Comparison of ENCODE assay signal across 13 cellular contexts in the genomic region with DNA sequence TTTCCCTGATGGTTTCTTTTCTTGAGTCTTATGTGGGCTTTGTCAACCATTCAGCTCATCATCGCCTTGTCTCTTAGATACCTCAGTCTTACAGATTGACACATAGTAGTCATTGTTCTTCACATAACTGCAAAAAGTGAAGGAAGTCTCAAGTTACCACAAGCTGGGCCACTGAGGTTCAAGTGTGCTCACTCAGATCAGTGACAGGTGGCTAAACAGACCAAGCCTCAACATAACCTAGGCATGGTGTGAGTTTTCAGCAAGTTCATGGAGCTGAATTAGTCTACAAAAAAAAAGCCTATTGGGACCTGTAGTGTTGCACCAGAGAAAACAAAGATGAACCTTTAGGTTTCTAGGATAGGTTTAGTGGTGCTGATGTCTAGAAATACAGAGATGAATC. TPM values are rescaled to one million over a fixed set of nuclear protein-coding genes. Genes with fewer than 3 reads are reported as not detected.
DNase-seq lines count a peak whose midpoint lies in the region; ATAC-seq and TF ChIP-seq lines count a peak whose summit lies in the region.
"Had no signal": no experiment of that assay in that cellular context is flagged by ENCODE, and none has a peak within 500 bp of the region (broad histone marks: within the 10 kb centered on the region; RNA-seq: fewer than 3 reads in every experiment).

No MANE protein-coding gene starts in this region.

- CTCF ChIA-PET in activated CD4-positive, alpha-beta T cell treated with anti-CD3 and anti-CD28 coated beads for 36 hours (lab: Charles Lee) = no interaction called here
- CTCF ChIA-PET in activated CD4-positive, alpha-beta T cell treated with anti-CD3 and anti-CD28 coated beads, Interleukin-2, amount 10 ng/mL, durations not matched to agents 7 days and 5 days (lab: Charles Lee) = no interaction called here
- CTCF ChIA-PET in activated naive CD4-positive, alpha-beta T cell treated with anti-CD3 and anti-CD28 coated beads, Interleukin-2, amount 10 ng/mL, durations not matched to agents 7 days and 5 days (lab: Charles Lee) = interaction anchor here (0.6 to 1.4 kb wide), 2 partner anchors 35 to 467 kb away, joined by 3 to 4 read pairs; no protein-coding TSS in a partner anchor

- intact Hi-C loops in activated CD4-positive, alpha-beta T cell treated with anti-CD3 and anti-CD28 coated beads for 36 hours (cut with DNase I, micrococcal nuclease) = no loop called here

- no peaks in the 10 kb centered on the region for H3K9me3 ChIP-seq in SJCRH30 (replicated peaks)

- H3K27me3 ChIP-seq in SJCRH30 = no peaks in the 10 kb centered on the region; the same call in 1 of the 2 replicates

- POLR2A ChIA-PET in activated CD4-positive, alpha-beta T cell treated with anti-CD3 and anti-CD28 coated beads for 36 hours (lab: Charles Lee) = no interaction called here
- POLR2A ChIA-PET in activated CD4-positive, alpha-beta T cell treated with anti-CD3 and anti-CD28 coated beads, Interleukin-2, amount 10 ng/mL, durations not matched to agents 7 days and 5 days (lab: Charles Lee) = no interaction called here

- ATAC-seq in activated CD4-positive, alpha-beta T cell treated with anti-CD3 and anti-CD28 coated beads for 36 hours = peak; percentile 49
- peak; percentile 31 to 39 for ATAC-seq in stimulated activated naive B cell treated with anti-CD40 and anti-IgM and Interleukin-4, amounts not matched to agents 10 μg/mL and 1 μg/mL and 100 μg/mL, for 72 hours (replicated peaks)
- ATAC-seq: CD8-positive, alpha-beta T cell; GM23338 had no signal

- H3K27me3 Mint-ChIP-seq in activated CD4-positive, alpha-beta T cell treated with anti-CD3 and anti-CD28 coated beads for 36 hours = peaks cover 8% of the 10 kb centered on the region
- peaks cover 7% of the 10 kb centered on the region for H3K27me3 Mint-ChIP-seq in activated CD4-positive, alpha-beta T cell treated with anti-CD3 and anti-CD28 coated beads, Interleukin-2, amount 10 ng/mL, durations not matched to agents 7 days and 5 days
- peaks cover 15% of the 10 kb centered on the region in 2 donors for H3K27me3 Mint-ChIP-seq in stimulated activated naive B cell treated with anti-CD40 and anti-IgM and Interleukin-4, amounts not matched to agents 10 μg/mL and 1 μg/mL and 100 μg/mL, for 72 hours
- no peaks in the 10 kb centered on the region for H3K27me3 Mint-ChIP-seq in glutamatergic neuron (ENCODE audit: unreplicated experiment)
- H3K27me3 Mint-ChIP-seq in activated naive CD4-positive, alpha-beta T cell treated with anti-CD3 and anti-CD28 coated beads, Interleukin-2, amount 10 ng/mL, durations not matched to agents 7 days and 5 days = peaks cover 16% of the 10 kb centered on the region

- no peaks in the 10 kb centered on the region for H3K36me3 Mint-ChIP-seq in activated CD4-positive, alpha-beta T cell treated with anti-CD3 and anti-CD28 coated beads for 36 hours (ENCODE audit: low read depth)
- no peaks in the 10 kb centered on the region for H3K36me3 Mint-ChIP-seq in activated CD4-positive, alpha-beta T cell treated with anti-CD3 and anti-CD28 coated beads, Interleukin-2, amount 10 ng/mL, durations not matched to agents 7 days and 5 days (ENCODE audit: low read depth)
- peaks cover 0 to 1% of the 10 kb centered on the region in 2 donors for H3K36me3 Mint-ChIP-seq in stimulated activated naive B cell treated with anti-CD40 and anti-IgM and Interleukin-4, amounts not matched to agents 10 μg/mL and 1 μg/mL and 100 μg/mL, for 72 hours
- no peaks in the 10 kb centered on the region for H3K36me3 Mint-ChIP-seq in glutamatergic neuron (ENCODE audit: unreplicated experiment)
- H3K36me3 Mint-ChIP-seq in activated naive CD4-positive, alpha-beta T cell treated with anti-CD3 and anti-CD28 coated beads, Interleukin-2, amount 10 ng/mL, durations not matched to agents 7 days and 5 days = no peaks in the 10 kb centered on the region
- H3K36me3 Mint-ChIP-seq: CD14-positive monocyte; CD8-positive, alpha-beta T cell had no signal

- no peaks in the 10 kb centered on the region for H3K36me3 ChIP-seq in SJCRH30

- H3K4me3 ChIP-seq in SJCRH30 = no peak overlapping the region
- H3K4me3 ChIP-seq: GM23338 had no signal

- H3K9me3 Mint-ChIP-seq in activated CD4-positive, alpha-beta T cell treated with anti-CD3 and anti-CD28 coated beads for 36 hours (ENCODE audit: low read depth) = no peaks in the 10 kb centered on the region
- H3K9me3 Mint-ChIP-seq in activated CD4-positive, alpha-beta T cell treated with anti-CD3 and anti-CD28 coated beads, Interleukin-2, amount 10 ng/mL, durations not matched to agents 7 days and 5 days = no peaks in the 10 kb centered on the region
- no peaks in the 10 kb centered on the region for H3K9me3 Mint-ChIP-seq in stimulated activated naive B cell treated with anti-CD40 and anti-IgM and Interleukin-4, amounts not matched to agents 10 μg/mL and 1 μg/mL and 100 μg/mL, for 72 hours
- peaks cover 2% of the 10 kb centered on the region for H3K9me3 Mint-ChIP-seq in glutamatergic neuron (ENCODE audit: unreplicated experiment)
- H3K9me3 Mint-ChIP-seq in activated naive CD4-positive, alpha-beta T cell treated with anti-CD3 and anti-CD28 coated beads, Interleukin-2, amount 10 ng/mL, durations not matched to agents 7 days and 5 days = no peaks in the 10 kb centered on the region
- H3K9me3 Mint-ChIP-seq: CD8-positive, alpha-beta T cell; GM23338 had no signal

- no peak for TF ChIP-seq CTCF in glutamatergic neuron (IDR thresholded peaks at IDR 0.05; ENCODE audit: partially characterized antibody, unreplicated experiment)

- H3K4me1 ChIP-seq in SJCRH30 = no peaks in the 10 kb centered on the region

- H3K27ac Mint-ChIP-seq in activated CD4-positive, alpha-beta T cell treated with anti-CD3 and anti-CD28 coated beads for 36 hours = no peak overlapping the region
- H3K27ac Mint-ChIP-seq in activated CD4-positive, alpha-beta T cell treated with anti-CD3 and anti-CD28 coated beads, Interleukin-2, amount 10 ng/mL, durations not matched to agents 7 days and 5 days = no peak overlapping the region
- H3K27ac Mint-ChIP-seq in stimulated activated naive B cell treated with anti-CD40 and anti-IgM and Interleukin-4, amounts not matched to agents 10 μg/mL and 1 μg/mL and 100 μg/mL, for 72 hours = no peak overlapping the region
- no peak overlapping the region for H3K27ac Mint-ChIP-seq in glutamatergic neuron (ENCODE audit: unreplicated experiment)
- no peak overlapping the region for H3K27ac Mint-ChIP-seq in activated naive CD4-positive, alpha-beta T cell treated with anti-CD3 and anti-CD28 coated beads, Interleukin-2, amount 10 ng/mL, durations not matched to agents 7 days and 5 days
- H3K27ac Mint-ChIP-seq: CD14-positive monocyte; CD8-positive, alpha-beta T cell; GM23338 had no signal

- H3K4me1 Mint-ChIP-seq in activated CD4-positive, alpha-beta T cell treated with anti-CD3 and anti-CD28 coated beads for 36 hours = no peaks in the 10 kb centered on the region
- no peaks in the 10 kb centered on the region for H3K4me1 Mint-ChIP-seq in activated CD4-positive, alpha-beta T cell treated with anti-CD3 and anti-CD28 coated beads, Interleukin-2, amount 10 ng/mL, durations not matched to agents 7 days and 5 days
- H3K4me1 Mint-ChIP-seq in stimulated activated naive B cell treated with anti-CD40 and anti-IgM and Interleukin-4, amounts not matched to agents 10 μg/mL and 1 μg/mL and 100 μg/mL, for 72 hours = no peaks in the 10 kb centered on the region
- H3K4me1 Mint-ChIP-seq in glutamatergic neuron (ENCODE audit: low read depth, unreplicated experiment) = peaks cover 6% of the 10 kb centered on the region
- no peaks in the 10 kb centered on the region for H3K4me1 Mint-ChIP-seq in activated naive CD4-positive, alpha-beta T cell treated with anti-CD3 and anti-CD28 coated beads, Interleukin-2, amount 10 ng/mL, durations not matched to agents 7 days and 5 days
- H3K4me1 Mint-ChIP-seq: CD14-positive monocyte had no signal

- no peak for DNase-seq in activated CD4-positive, alpha-beta T cell treated with anti-CD3 and anti-CD28 coated beads for 36 hours
- no peak for DNase-seq in activated CD4-positive, alpha-beta T cell treated with anti-CD3 and anti-CD28 coated beads, Interleukin-2, amount 10 ng/mL, durations not matched to agents 7 days and 5 days
- DNase-seq in SJCRH30 = peak; percentile 10 to 51
- no peak for DNase-seq in stimulated activated naive B cell treated with anti-CD40 and anti-IgM and Interleukin-4, amounts not matched to agents 10 μg/mL and 1 μg/mL and 100 μg/mL, for 72 hours
- DNase-seq in glutamatergic neuron = no peak
- DNase-seq in RKO (ENCODE audit: low spot score) = no peak
- no peak for DNase-seq in activated naive CD4-positive, alpha-beta T cell treated with anti-CD3 and anti-CD28 coated beads, Interleukin-2, amount 10 ng/mL, durations not matched to agents 7 days and 5 days
- DNase-seq: CD8-positive, alpha-beta T cell; COR-L47; DMS153; H7 had no signal

- no peak overlapping the region for H3K4me3 Mint-ChIP-seq in activated CD4-positive, alpha-beta T cell treated with anti-CD3 and anti-CD28 coated beads for 36 hours
- no peak overlapping the region for H3K4me3 Mint-ChIP-seq in activated CD4-positive, alpha-beta T cell treated with anti-CD3 and anti-CD28 coated beads, Interleukin-2, amount 10 ng/mL, durations not matched to agents 7 days and 5 days
- no peak overlapping the region for H3K4me3 Mint-ChIP-seq in stimulated activated naive B cell treated with anti-CD40 and anti-IgM and Interleukin-4, amounts not matched to agents 10 μg/mL and 1 μg/mL and 100 μg/mL, for 72 hours
- H3K4me3 Mint-ChIP-seq in glutamatergic neuron (ENCODE audit: unreplicated experiment) = no peak overlapping the region
- no peak overlapping the region for H3K4me3 Mint-ChIP-seq in activated naive CD4-positive, alpha-beta T cell treated with anti-CD3 and anti-CD28 coated beads, Interleukin-2, amount 10 ng/mL, durations not matched to agents 7 days and 5 days
- H3K4me3 Mint-ChIP-seq: CD14-positive monocyte; CD8-positive, alpha-beta T cell; GM23338 had no signal

- no peak overlapping the region for H3K27ac ChIP-seq in SJCRH30

RNA-seq across cellular contexts. Expression of gene RFK, which starts 58.2 kb away (rescaled TPM):
- total RNA-seq in activated CD4-positive, alpha-beta T cell treated with anti-CD3 and anti-CD28 coated beads for 36 hours = 1 to 10 TPM; 7.0 to 8.3 TPM
- 10 to 100 TPM; 14.5 to 16.4 TPM for total RNA-seq in activated CD4-positive, alpha-beta T cell treated with anti-CD3 and anti-CD28 coated beads, Interleukin-2, amount 10 ng/mL, durations not matched to agents 7 days and 5 days
- 35.4 and 37.0 TPM in 2 replicates for total RNA-seq in SJCRH30 (2014; rRNA removed; shearing (Covaris generic))
- total RNA-seq in glutamatergic neuron (ENCODE audit: unreplicated experiment) = 12.7 TPM

Comparison
In these comparisons a context has a peak if more than half of its experiments do, and no peak if none do; other contexts are left out.
1. DNase-seq: peak in SJCRH30 (2 of 2); none in activated CD4-positive, alpha-beta T cell treated with anti-CD3 and anti-CD28 coated beads for 36 hours (single experiment), activated CD4-positive, alpha-beta T cell treated with anti-CD3 and anti-CD28 coated beads, Interleukin-2, amount 10 ng/mL, durations not matched to agents 7 days and 5 days (single experiment), stimulated activated naive B cell treated with anti-CD40 and anti-IgM and Interleukin-4, amounts not matched to agents 10 μg/mL and 1 μg/mL and 100 μg/mL, for 72 hours (single experiment), glutamatergic neuron (single experiment), RKO (single experiment) and activated naive CD4-positive, alpha-beta T cell treated with anti-CD3 and anti-CD28 coated beads, Interleukin-2, amount 10 ng/mL, durations not matched to agents 7 days and 5 days (single experiment).